In the genomic region with DNA sequence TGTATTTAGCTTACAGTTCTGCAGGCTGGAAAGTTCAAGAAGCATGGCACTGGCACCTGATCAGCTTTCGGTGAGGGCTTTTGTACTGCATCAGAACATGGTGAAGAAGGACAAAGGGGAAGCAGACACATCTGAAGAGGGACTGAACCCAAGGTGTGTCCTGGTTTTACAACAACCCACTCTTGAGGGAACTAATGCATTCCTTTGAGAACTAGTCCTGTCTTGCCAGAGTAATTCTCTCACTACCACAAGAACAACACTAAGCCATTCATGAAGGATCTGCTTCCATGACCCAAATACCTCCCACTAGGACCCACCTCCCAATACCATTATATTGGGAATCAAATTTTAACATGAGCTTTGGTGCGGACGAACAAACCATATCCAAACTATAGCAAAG, we compare ENCODE assay signal across 7 cellular contexts.
"Had no signal": no experiment of that assay in that cellular context is flagged by ENCODE, and none has a peak within 500 bp of the region (broad histone marks: within the 10 kb centered on the region; RNA-seq: fewer than 3 reads in every experiment).

No MANE protein-coding gene starts in this region.

- ATAC-seq: HCT116, HepG2 had no signal

- DNase-seq: GM23248, GOT3, H7, HFFc6 had no signal

- H3K27ac ChIP-seq: GM23248, HL-60 had no signal
